ENCODE assay signal across 8 cellular contexts in the genomic region with DNA sequence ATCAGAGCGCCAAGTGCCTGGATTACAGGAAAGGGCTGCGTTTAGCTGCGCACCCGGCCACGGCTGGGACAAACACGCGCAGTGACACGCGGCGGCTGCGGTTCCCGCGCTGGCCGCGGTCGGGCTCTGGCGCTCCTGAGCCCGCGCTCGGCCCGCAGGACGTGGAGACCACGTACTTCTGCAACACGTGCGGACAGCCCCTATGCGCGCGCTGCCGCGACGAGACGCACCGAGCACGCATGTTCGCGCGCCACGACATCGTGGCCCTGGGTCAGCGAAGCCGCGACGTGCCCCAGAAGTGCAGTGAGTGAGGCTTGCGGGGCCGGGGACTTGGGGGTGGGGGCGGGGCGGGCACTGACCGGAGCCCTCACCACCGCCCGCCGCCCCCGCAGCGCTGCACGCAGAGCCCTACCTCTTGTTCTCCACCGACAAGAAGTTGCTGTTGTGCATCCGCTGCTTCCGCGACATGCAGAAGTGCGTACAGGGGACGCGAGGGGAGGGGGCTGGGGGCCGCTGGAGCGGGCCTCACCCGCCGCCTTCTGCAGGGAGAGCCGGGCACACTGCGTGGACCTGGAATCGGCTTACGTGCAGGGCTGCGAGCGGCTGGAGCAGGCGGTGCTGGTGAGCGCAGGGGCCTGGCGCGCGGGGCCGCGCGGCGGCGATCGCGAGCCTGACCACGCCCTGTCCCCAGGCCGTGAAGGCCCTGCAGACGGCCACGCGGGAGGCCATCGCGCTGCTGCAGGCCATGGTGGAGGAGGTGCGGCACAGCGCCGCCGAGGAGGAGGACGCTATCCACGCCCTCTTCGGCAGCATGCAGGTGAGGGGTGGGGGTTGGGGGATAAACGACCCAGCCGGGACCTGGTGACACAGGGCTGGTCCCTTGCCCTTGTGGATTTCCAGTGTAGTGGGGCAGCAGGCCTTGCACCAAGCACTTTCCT. TPM values are rescaled to one million over a fixed set of nuclear protein-coding genes. Genes with fewer than 3 reads are reported as not detected.
DNase-seq lines count a peak whose midpoint lies in the region; ATAC-seq and TF ChIP-seq lines count a peak whose summit lies in the region.

No MANE protein-coding gene starts in this region.

- H3K36me3 ChIP-seq in thymus (ENCODE audit: control insufficient read depth, insufficient read depth): no peaks in the 10 kb centered on the region

- H3K27me3 ChIP-seq in thymus (ENCODE audit: control insufficient read depth, insufficient read depth): peaks cover 68% of the 10 kb centered on the region

- peak overlapping the region; percentile 72 for H3K4me3 ChIP-seq in coronary artery
- H3K4me3 ChIP-seq in thymus (ENCODE audit: low read length): peak overlapping the region; percentile 20

- TF ChIP-seq CTCF in coronary artery (IDR thresholded peaks at IDR 0.05): peak; percentile 34

- WGBS in thymus: 3% methylated on average over 99 of the region's 99 CpGs

- no peak for ATAC-seq in GM18519 (IDR thresholded peaks at IDR 0.05; ENCODE audit: low FRiP score, unreplicated experiment)

- H3K27ac ChIP-seq in coronary artery (peak overlapping the region in 1 of 2 donors; percentile 28), thymus (ENCODE audit: low read depth) (no peak overlapping the region)

- DNase-seq in SIG-M5 treated with dmso at 0.1 percent for 504 hours (lab: John Stamatoyannopoulos, UW; ENCODE audit: unreplicated experiment) (peak; percentile 36), SIG-M5 (lab: John Stamatoyannopoulos, UW) (no peak), coronary artery (ENCODE audit: low spot score) (no peak), medulla oblongata (ENCODE audit: extremely low spot score) (peak; percentile 17), HuH-7 (ENCODE audit: low spot score) (no peak)

- peaks cover 9% of the 10 kb centered on the region for H3K4me1 ChIP-seq in thymus (ENCODE audit: control insufficient read depth, insufficient read depth, low read length)

- no peaks in the 10 kb centered on the region for H3K9me3 ChIP-seq in thymus (ENCODE audit: control insufficient read depth)

TF ChIP-seq in PFSK-1, 5 proteins besides CTCF, POLR2A, EP300 and RAD21:
- TF ChIP-seq FOXP2 (optimal IDR thresholded peaks at IDR 0.05; ENCODE audit: borderline replicate concordance, extremely low read depth, extremely low read length, insufficient read depth) (peak; percentile 82), TAF1 (IDR thresholded peaks at IDR 0.05; ENCODE audit: borderline replicate concordance, insufficient read depth, low read length) (peak; percentile 23; the same call in 1 of the 2 replicates), SIN3A (IDR thresholded peaks at IDR 0.05; ENCODE audit: borderline replicate concordance, insufficient read depth, low read length) (peak; percentile 81; the same call in 1 of the 2 replicates), POLR2AphosphoS5 (IDR thresholded peaks at IDR 0.05; ENCODE audit: low read depth, low read length) (peak; percentile 45; the same call in 1 of the 2 replicates)
- TF ChIP-seq, protein P1, sequence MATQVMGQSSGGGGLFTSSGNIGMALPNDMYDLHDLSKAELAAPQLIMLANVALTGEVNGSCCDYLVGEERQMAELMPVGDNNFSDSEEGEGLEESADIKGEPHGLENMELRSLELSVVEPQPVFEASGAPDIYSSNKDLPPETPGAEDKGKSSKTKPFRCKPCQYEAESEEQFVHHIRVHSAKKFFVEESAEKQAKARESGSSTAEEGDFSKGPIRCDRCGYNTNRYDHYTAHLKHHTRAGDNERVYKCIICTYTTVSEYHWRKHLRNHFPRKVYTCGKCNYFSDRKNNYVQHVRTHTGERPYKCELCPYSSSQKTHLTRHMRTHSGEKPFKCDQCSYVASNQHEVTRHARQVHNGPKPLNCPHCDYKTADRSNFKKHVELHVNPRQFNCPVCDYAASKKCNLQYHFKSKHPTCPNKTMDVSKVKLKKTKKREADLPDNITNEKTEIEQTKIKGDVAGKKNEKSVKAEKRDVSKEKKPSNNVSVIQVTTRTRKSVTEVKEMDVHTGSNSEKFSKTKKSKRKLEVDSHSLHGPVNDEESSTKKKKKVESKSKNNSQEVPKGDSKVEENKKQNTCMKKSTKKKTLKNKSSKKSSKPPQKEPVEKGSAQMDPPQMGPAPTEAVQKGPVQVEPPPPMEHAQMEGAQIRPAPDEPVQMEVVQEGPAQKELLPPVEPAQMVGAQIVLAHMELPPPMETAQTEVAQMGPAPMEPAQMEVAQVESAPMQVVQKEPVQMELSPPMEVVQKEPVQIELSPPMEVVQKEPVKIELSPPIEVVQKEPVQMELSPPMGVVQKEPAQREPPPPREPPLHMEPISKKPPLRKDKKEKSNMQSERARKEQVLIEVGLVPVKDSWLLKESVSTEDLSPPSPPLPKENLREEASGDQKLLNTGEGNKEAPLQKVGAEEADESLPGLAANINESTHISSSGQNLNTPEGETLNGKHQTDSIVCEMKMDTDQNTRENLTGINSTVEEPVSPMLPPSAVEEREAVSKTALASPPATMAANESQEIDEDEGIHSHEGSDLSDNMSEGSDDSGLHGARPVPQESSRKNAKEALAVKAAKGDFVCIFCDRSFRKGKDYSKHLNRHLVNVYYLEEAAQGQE (IDR thresholded peaks at IDR 0.05; ENCODE audit: insufficient read depth in 1 of 2, low read depth in 2 of 2, low read length in 2 of 2): peak; percentile 18 to 53; a peak in 1 of 4 replicates

RNA-seq across cellular contexts. Expression of gene RNF207, which starts 3.1 kb away (rescaled TPM):
- polyA plus RNA-seq in PFSK-1 (2012; ENCODE audit: insufficient read length, low read depth): 29.4 TPM
- polyA plus RNA-seq in thymus: 18.8 TPM

RNA-seq across cellular contexts. Expression of gene RPL22, which starts 9.6 kb away (rescaled TPM):
- 273 TPM for polyA plus RNA-seq in PFSK-1 (2012; ENCODE audit: insufficient read length, low read depth)
- polyA plus RNA-seq in thymus: 1,043 TPM

RNA-seq across cellular contexts. Expression of gene ICMT, which starts 26.8 kb away (rescaled TPM):
- 41.7 TPM for polyA plus RNA-seq in PFSK-1 (2012; ENCODE audit: insufficient read length, low read depth)
- polyA plus RNA-seq in thymus: 21.3 TPM

RNA-seq across cellular contexts. Expression of gene CHD5, which starts 28.9 kb away (rescaled TPM):
- polyA plus RNA-seq in PFSK-1 (2012; ENCODE audit: insufficient read length, low read depth): 0.56 TPM
- 0.98 TPM for polyA plus RNA-seq in thymus

RNA-seq across cellular contexts. Expression of gene HES3, which starts 35.0 kb away (rescaled TPM):
- not detected for polyA plus RNA-seq in PFSK-1 (2012; ENCODE audit: insufficient read length, low read depth)
- not detected for polyA plus RNA-seq in thymus

Comparison
In these comparisons a context has a peak if more than half of its experiments do, and no peak if none do; other contexts are left out.
1. DNase-seq: peak in SIG-M5 treated with dmso at 0.1 percent for 504 hours (single experiment) and medulla oblongata (single experiment); none in SIG-M5 (single experiment), coronary artery (single experiment) and HuH-7 (single experiment).